19 cellular contexts compared by ENCODE assay signal in genomic region chr2:240402566-240403295, GRCh38. TPM values are rescaled to one million over a fixed set of nuclear protein-coding genes. Genes with fewer than 3 reads are reported as not detected.
DNase-seq lines count a peak whose midpoint lies in the region.
"Had no signal": no experiment of that assay in that cellular context is flagged by ENCODE, and none has a peak within 500 bp of the region (broad histone marks: within the 10 kb centered on the region; RNA-seq: fewer than 3 reads in every experiment).

No MANE protein-coding gene starts in this region.

- H4K8ac ChIP-seq in neuronal stem cell (ENCODE audit: low read depth, low read length) = no peak overlapping the region

- POLR2A ChIA-PET in activated CD4-positive, alpha-beta memory T cell treated with anti-CD3 and anti-CD28 coated beads, Interleukin-2, amount 10 ng/mL, durations not matched to agents 7 days and 5 days (lab: Charles Lee) = interaction anchor here (1.1 kb wide), 1 partner anchor 32 kb away, joined by 3 read pairs; no protein-coding TSS in a partner anchor

- H3K9me3 Mint-ChIP-seq in activated CD4-positive, alpha-beta T cell treated with anti-CD3 and anti-CD28 coated beads, Interleukin-2, amount 10 ng/mL, durations not matched to agents 24 days and 14 days = no peaks in the 10 kb centered on the region
- H3K9me3 Mint-ChIP-seq in activated CD4-positive, alpha-beta memory T cell treated with anti-CD3 and anti-CD28 coated beads, Interleukin-2, amount 10 ng/mL, durations not matched to agents 7 days and 5 days = no peaks in the 10 kb centered on the region
- H3K9me3 Mint-ChIP-seq: activated naive CD8-positive, alpha-beta T cell treated with anti-CD3 and anti-CD28 coated beads for 36 hours; GM23338; IgD-negative memory B cell had no signal

- H3K4me3 ChIP-seq in BLaER1 treated with 17β-estradiol and CSF1 and Interleukin-3, amounts not matched to agents 10 nM and 100 nM = no peak overlapping the region
- H3K4me3 ChIP-seq in neuronal stem cell (ENCODE audit: low read length in 2 of 2) = no peak overlapping the region
- H3K4me3 ChIP-seq: A549, GM23338, pancreas, tibial nerve had no signal

- H3K4me1 ChIP-seq in BLaER1 treated with 17β-estradiol and CSF1 and Interleukin-3, amounts not matched to agents 10 nM and 100 nM = peaks cover 11 to 43% (median 26%) of the 10 kb centered on the region in 10 experiments; a peak in 17 of 20 replicates
- peaks cover 0 to 10% of the 10 kb centered on the region in 2 donors for H3K4me1 ChIP-seq in neuronal stem cell (ENCODE audit: control insufficient read depth in 2 of 2, insufficient read depth in 1 of 2, low read depth in 1 of 2, low read length in 2 of 2)
- H3K4me1 ChIP-seq: A549, pancreas had no signal

- peak overlapping the region; percentile 4 for H3K4me3 Mint-ChIP-seq in activated CD4-positive, alpha-beta T cell treated with anti-CD3 and anti-CD28 coated beads, Interleukin-2, amount 10 ng/mL, durations not matched to agents 24 days and 14 days
- no peak overlapping the region for H3K4me3 Mint-ChIP-seq in activated CD4-positive, alpha-beta memory T cell treated with anti-CD3 and anti-CD28 coated beads, Interleukin-2, amount 10 ng/mL, durations not matched to agents 7 days and 5 days
- H3K4me3 Mint-ChIP-seq: activated naive CD8-positive, alpha-beta T cell treated with anti-CD3 and anti-CD28 coated beads for 36 hours; brain; GM23338; IgD-negative memory B cell had no signal

- H3K23ac ChIP-seq in neuronal stem cell (ENCODE audit: low read depth, low read length, poor library complexity) = no peak overlapping the region

- H4K20me1 ChIP-seq in BLaER1 treated with 17β-estradiol and CSF1 and Interleukin-3, amounts not matched to agents 10 nM and 100 nM = no peaks in the 10 kb centered on the region; a peak in 1 of 22 replicates

- H3K18ac ChIP-seq in neuronal stem cell (ENCODE audit: low read length) = peak overlapping the region; percentile 75

- peak overlapping the region; percentile 74 for H3K27ac Mint-ChIP-seq in activated CD4-positive, alpha-beta T cell treated with anti-CD3 and anti-CD28 coated beads, Interleukin-2, amount 10 ng/mL, durations not matched to agents 24 days and 14 days
- peak overlapping the region; percentile 73 for H3K27ac Mint-ChIP-seq in activated CD4-positive, alpha-beta memory T cell treated with anti-CD3 and anti-CD28 coated beads, Interleukin-2, amount 10 ng/mL, durations not matched to agents 7 days and 5 days
- H3K27ac Mint-ChIP-seq: activated naive CD8-positive, alpha-beta T cell treated with anti-CD3 and anti-CD28 coated beads for 36 hours; brain; GM23338 had no signal

- H3K27me3 Mint-ChIP-seq in activated CD4-positive, alpha-beta T cell treated with anti-CD3 and anti-CD28 coated beads, Interleukin-2, amount 10 ng/mL, durations not matched to agents 24 days and 14 days = no peaks in the 10 kb centered on the region
- peaks cover 1% of the 10 kb centered on the region for H3K27me3 Mint-ChIP-seq in activated CD4-positive, alpha-beta memory T cell treated with anti-CD3 and anti-CD28 coated beads, Interleukin-2, amount 10 ng/mL, durations not matched to agents 7 days and 5 days
- H3K27me3 Mint-ChIP-seq: activated naive CD8-positive, alpha-beta T cell treated with anti-CD3 and anti-CD28 coated beads for 36 hours had no signal

- H3K27ac ChIP-seq in BLaER1 treated with 17β-estradiol and CSF1 and Interleukin-3, amounts not matched to agents 10 nM and 100 nM = no peak overlapping the region
- H3K27ac ChIP-seq in neuronal stem cell (replicated peaks; ENCODE audit: low read length) = no peak overlapping the region
- H3K27ac ChIP-seq: pancreas, tibial nerve had no signal

- CTCF ChIA-PET in activated CD4-positive, alpha-beta memory T cell treated with anti-CD3 and anti-CD28 coated beads, Interleukin-2, amount 10 ng/mL, durations not matched to agents 7 days and 5 days (lab: Charles Lee) = no interaction called here

- H4K91ac ChIP-seq in neuronal stem cell (ENCODE audit: low read depth, low read length, poor library complexity) = no peak overlapping the region

- H3K36me3 Mint-ChIP-seq in activated CD4-positive, alpha-beta T cell treated with anti-CD3 and anti-CD28 coated beads, Interleukin-2, amount 10 ng/mL, durations not matched to agents 24 days and 14 days (ENCODE audit: low read depth) = no peaks in the 10 kb centered on the region
- H3K36me3 Mint-ChIP-seq in activated CD4-positive, alpha-beta memory T cell treated with anti-CD3 and anti-CD28 coated beads, Interleukin-2, amount 10 ng/mL, durations not matched to agents 7 days and 5 days (ENCODE audit: low read depth) = no peaks in the 10 kb centered on the region
- H3K36me3 Mint-ChIP-seq: activated naive CD8-positive, alpha-beta T cell treated with anti-CD3 and anti-CD28 coated beads for 36 hours; brain; IgD-negative memory B cell had no signal

- H3K14ac ChIP-seq in neuronal stem cell (ENCODE audit: low read length) = peak overlapping the region; percentile 58

- WGBS in neuronal stem cell (ENCODE audit: extremely low coverage in 2 of 2, insufficient read length in 2 of 2, insufficient replicate concordance in 1 of 2), 2 donors = no CpG with 5 or more reads among the region's 20 CpGs

- no peaks in the 10 kb centered on the region for H3K27me3 ChIP-seq in BLaER1 treated with 17β-estradiol and CSF1 and Interleukin-3, amounts not matched to agents 10 nM and 100 nM
- H3K27me3 ChIP-seq in neuronal stem cell (ENCODE audit: control insufficient read depth in 3 of 3, insufficient read depth in 3 of 3, low read depth in 1 of 3, low read length in 3 of 3) = peaks cover 0 to 25% (median 0%) of the 10 kb centered on the region in 3 experiments
- H3K27me3 ChIP-seq: pancreas, tibial nerve had no signal

- H2BK15ac ChIP-seq in neuronal stem cell (ENCODE audit: low read length) = peak overlapping the region; percentile 30

- no peak overlapping the region for H3K4ac ChIP-seq in neuronal stem cell (ENCODE audit: low read length)

- no peak overlapping the region for H2AFZ ChIP-seq in neuronal stem cell (ENCODE audit: low read length)
- H2AFZ ChIP-seq: GM23338 had no signal

- no peak overlapping the region for H3K9ac ChIP-seq in BLaER1 treated with 17β-estradiol and CSF1 and Interleukin-3, amounts not matched to agents 10 nM and 100 nM
- no peak overlapping the region for H3K9ac ChIP-seq in neuronal stem cell (ENCODE audit: low read depth, low read length, poor library complexity)

- H3K79me1 ChIP-seq in neuronal stem cell (ENCODE audit: low read depth, low read length) = peaks cover 2% of the 10 kb centered on the region

- no peaks in the 10 kb centered on the region for H3K36me3 ChIP-seq in BLaER1 treated with 17β-estradiol and CSF1 and Interleukin-3, amounts not matched to agents 10 nM and 100 nM
- no peaks in the 10 kb centered on the region for H3K36me3 ChIP-seq in neuronal stem cell (replicated peaks in 1 of 2; ENCODE audit: control insufficient read depth in 2 of 2, insufficient read depth in 2 of 2, low read length in 2 of 2)
- H3K36me3 ChIP-seq: pancreas, tibial nerve had no signal

- peaks cover 11% of the 10 kb centered on the region for H3K4me1 Mint-ChIP-seq in activated CD4-positive, alpha-beta T cell treated with anti-CD3 and anti-CD28 coated beads, Interleukin-2, amount 10 ng/mL, durations not matched to agents 24 days and 14 days
- H3K4me1 Mint-ChIP-seq in activated CD4-positive, alpha-beta memory T cell treated with anti-CD3 and anti-CD28 coated beads, Interleukin-2, amount 10 ng/mL, durations not matched to agents 7 days and 5 days = peaks cover 25% of the 10 kb centered on the region

- intact Hi-C loops in activated CD4-positive, alpha-beta T cell treated with anti-CD3 and anti-CD28 coated beads, Interleukin-2, amount 10 ng/mL, durations not matched to agents 24 days and 14 days (cut with micrococcal nuclease) = loop anchor here (2.0 kb wide), 1 partner anchor 32 kb away; the partner anchor contains the start of gene GPC1

- no peak overlapping the region for H2BK12ac ChIP-seq in neuronal stem cell (ENCODE audit: low read length)

- H3K4me2 ChIP-seq in BLaER1 treated with 17β-estradiol and CSF1 and Interleukin-3, amounts not matched to agents 10 nM and 100 nM = peak overlapping the region in 10 of 11 experiments; percentile 14 to 45 (median 26); a peak in 15 of 22 replicates
- no peak overlapping the region for H3K4me2 ChIP-seq in neuronal stem cell (ENCODE audit: insufficient read depth, low read length, poor library complexity, severe bottlenecking)
- H3K4me2 ChIP-seq: A549, GM23338 had no signal

- no peak overlapping the region for H2BK5ac ChIP-seq in neuronal stem cell (ENCODE audit: low read length)

- H3K9me3 ChIP-seq in BLaER1 treated with 17β-estradiol and CSF1 and Interleukin-3, amounts not matched to agents 10 nM and 100 nM (replicated peaks in 1 of 11) = no peaks in the 10 kb centered on the region
- H3K9me3 ChIP-seq in neuronal stem cell (replicated peaks in 1 of 2; ENCODE audit: control insufficient read depth in 2 of 2, insufficient read depth in 1 of 2, low read depth in 1 of 2, low read length in 2 of 2) = no peaks in the 10 kb centered on the region
- H3K9me3 ChIP-seq: A549, pancreas, tibial nerve had no signal

- H2BK120ac ChIP-seq in neuronal stem cell (ENCODE audit: low read depth, low read length) = peak overlapping the region; percentile 17

- no peak for DNase-seq in activated CD4-positive, alpha-beta T cell treated with anti-CD3 and anti-CD28 coated beads, Interleukin-2, amount 10 ng/mL, durations not matched to agents 24 days and 14 days
- DNase-seq in activated CD4-positive, alpha-beta T cell treated with anti-CD3 and anti-CD28 coated beads, Interleukin-2, amount 50 U/mL, for 4 hours = no peak
- no peak for DNase-seq in activated CD4-positive, alpha-beta memory T cell treated with anti-CD3 and anti-CD28 coated beads, Interleukin-2, amount 10 ng/mL, durations not matched to agents 7 days and 5 days
- DNase-seq in neuronal stem cell (ENCODE audit: low spot score) = no peak
- DNase-seq in NCI-H748 (lab: John Stamatoyannopoulos, UW; ENCODE audit: unreplicated experiment) = no peak
- DNase-seq in NCI-H187 (lab: John Stamatoyannopoulos, UW) = no peak
- no peak for DNase-seq in NCI-H526 treated with DMSO at 0.1 percent for 48 hours (lab: John Stamatoyannopoulos, UW)
- DNase-seq: activated naive CD8-positive, alpha-beta T cell treated with anti-CD3 and anti-CD28 coated beads for 36 hours; dermis blood vessel endothelial cell; NCI-H2081 treated with DMSO at 0.1 percent for 48 hours; NCI-H524 treated with DMSO at 0.1 percent for 48 hours; OCI-M1 had no signal

- peak overlapping the region; percentile 89 for H2AK5ac ChIP-seq in neuronal stem cell (ENCODE audit: low read depth, low read length)

RNA-seq across cellular contexts. Expression of gene GPC1, which starts 32.7 kb away (rescaled TPM):
- 5.9 and 6.6 TPM in 2 replicates for total RNA-seq in activated CD4-positive, alpha-beta T cell treated with anti-CD3 and anti-CD28 coated beads, Interleukin-2, amount 10 ng/mL, durations not matched to agents 24 days and 14 days
- 1 to 10 TPM; 5.8 to 7.9 TPM for total RNA-seq in activated CD4-positive, alpha-beta memory T cell treated with anti-CD3 and anti-CD28 coated beads, Interleukin-2, amount 10 ng/mL, durations not matched to agents 7 days and 5 days
- polyA plus RNA-seq in neuronal stem cell (2013, experiment 1 of 2) = 78.0 TPM
- 77.4 TPM for polyA plus RNA-seq in neuronal stem cell (2013, experiment 2 of 2)
